1 cellular context compared by ENCODE assay signal in the genomic region with DNA sequence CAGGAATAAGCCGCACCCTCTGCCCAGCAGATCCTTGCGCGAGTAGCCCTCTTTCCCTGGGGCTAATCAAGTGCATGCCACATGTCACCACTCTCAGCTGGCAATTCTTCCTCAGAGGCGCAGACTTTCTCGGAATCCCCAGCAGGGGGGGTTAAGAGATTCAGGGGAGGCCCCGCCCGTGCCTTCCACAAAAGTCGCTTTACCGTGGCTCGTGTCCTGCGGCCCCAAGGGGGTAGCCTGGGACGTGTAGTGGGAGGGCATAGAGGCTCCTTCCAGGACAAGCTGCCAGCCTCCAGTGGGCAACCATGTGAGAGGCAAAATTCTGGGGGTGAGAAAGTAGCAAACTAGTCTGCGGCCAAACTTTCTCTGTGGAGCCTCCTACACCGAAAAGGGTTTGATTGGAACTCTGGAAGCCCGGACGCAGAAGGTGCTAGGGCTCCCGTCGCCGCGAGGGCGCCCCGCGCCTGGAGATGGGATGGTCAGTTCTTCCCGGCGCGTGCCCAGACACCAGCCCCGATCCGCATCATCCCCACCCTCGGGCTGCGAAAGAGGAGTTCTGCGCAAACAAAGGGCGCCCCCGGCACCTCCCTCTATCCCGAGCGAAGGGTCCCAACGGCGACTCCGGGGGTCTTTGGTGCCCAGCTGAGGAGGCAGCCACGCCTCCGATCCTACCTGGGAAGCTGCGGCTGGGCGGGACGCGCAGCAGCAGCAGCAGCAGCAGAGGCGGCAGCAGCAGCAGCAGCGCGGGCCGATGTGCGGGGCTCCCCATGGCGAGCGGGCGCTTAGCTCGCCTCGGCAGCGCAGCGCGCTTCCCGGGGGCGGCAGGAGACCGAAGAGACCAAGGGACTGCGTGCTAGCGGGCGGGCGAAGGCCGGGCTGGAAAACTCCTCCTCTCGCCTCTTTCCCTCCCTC.
TF ChIP-seq lines count a peak whose summit lies in the region.

A gene with protein sequence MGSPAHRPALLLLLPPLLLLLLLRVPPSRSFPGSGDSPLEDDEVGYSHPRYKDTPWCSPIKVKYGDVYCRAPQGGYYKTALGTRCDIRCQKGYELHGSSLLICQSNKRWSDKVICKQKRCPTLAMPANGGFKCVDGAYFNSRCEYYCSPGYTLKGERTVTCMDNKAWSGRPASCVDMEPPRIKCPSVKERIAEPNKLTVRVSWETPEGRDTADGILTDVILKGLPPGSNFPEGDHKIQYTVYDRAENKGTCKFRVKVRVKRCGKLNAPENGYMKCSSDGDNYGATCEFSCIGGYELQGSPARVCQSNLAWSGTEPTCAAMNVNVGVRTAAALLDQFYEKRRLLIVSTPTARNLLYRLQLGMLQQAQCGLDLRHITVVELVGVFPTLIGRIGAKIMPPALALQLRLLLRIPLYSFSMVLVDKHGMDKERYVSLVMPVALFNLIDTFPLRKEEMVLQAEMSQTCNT (minus strand): TSS at position 848 of the 912 bp plus-strand sequence. CDS start 79 bp downstream, at position 769.

TF ChIP-seq in H1, 55 proteins besides CTCF, POLR2A, EP300 and RAD21 (continued from another document):
- TF ChIP-seq, protein P1, sequence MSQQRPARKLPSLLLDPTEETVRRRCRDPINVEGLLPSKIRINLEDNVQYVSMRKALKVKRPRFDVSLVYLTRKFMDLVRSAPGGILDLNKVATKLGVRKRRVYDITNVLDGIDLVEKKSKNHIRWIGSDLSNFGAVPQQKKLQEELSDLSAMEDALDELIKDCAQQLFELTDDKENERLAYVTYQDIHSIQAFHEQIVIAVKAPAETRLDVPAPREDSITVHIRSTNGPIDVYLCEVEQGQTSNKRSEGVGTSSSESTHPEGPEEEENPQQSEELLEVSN (IDR thresholded peaks at IDR 0.05): peak; percentile 80
- TF ChIP-seq MAFK (IDR thresholded peaks at IDR 0.05; ENCODE audit: low read depth, low read length) (no peak), TCF12 (IDR thresholded peaks at IDR 0.05; ENCODE audit: low read depth, low read length) (no peak), EGR1 (IDR thresholded peaks at IDR 0.05; ENCODE audit: borderline replicate concordance, low read depth, low read length) (no peak), RNF2 (IDR thresholded peaks at IDR 0.05; ENCODE audit: borderline replicate concordance, low read depth, low read length, missing control alignments, poor library complexity, severe bottlenecking) (peak; percentile 17), CEBPB (IDR thresholded peaks at IDR 0.05; ENCODE audit: low read depth, low read length) (no peak), SP1 (IDR thresholded peaks at IDR 0.05; ENCODE audit: low read depth, low read length) (no peak), TBP (IDR thresholded peaks at IDR 0.05; ENCODE audit: low read depth, low read length) (no peak), JUND (IDR thresholded peaks at IDR 0.05; ENCODE audit: low read length) (no peak), SIN3A (conservative IDR thresholded peaks at IDR 0.05 in 1 of 2, IDR thresholded peaks at IDR 0.05 in 1 of 2; ENCODE audit: low read depth in 1 of 2, low read length in 2 of 2) (no peak)
- TF ChIP-seq, protein P2, sequence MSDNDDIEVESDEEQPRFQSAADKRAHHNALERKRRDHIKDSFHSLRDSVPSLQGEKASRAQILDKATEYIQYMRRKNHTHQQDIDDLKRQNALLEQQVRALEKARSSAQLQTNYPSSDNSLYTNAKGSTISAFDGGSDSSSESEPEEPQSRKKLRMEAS (IDR thresholded peaks at IDR 0.05): peak; percentile 54; the same call in 1 of the 2 replicates
